In the genomic region with DNA sequence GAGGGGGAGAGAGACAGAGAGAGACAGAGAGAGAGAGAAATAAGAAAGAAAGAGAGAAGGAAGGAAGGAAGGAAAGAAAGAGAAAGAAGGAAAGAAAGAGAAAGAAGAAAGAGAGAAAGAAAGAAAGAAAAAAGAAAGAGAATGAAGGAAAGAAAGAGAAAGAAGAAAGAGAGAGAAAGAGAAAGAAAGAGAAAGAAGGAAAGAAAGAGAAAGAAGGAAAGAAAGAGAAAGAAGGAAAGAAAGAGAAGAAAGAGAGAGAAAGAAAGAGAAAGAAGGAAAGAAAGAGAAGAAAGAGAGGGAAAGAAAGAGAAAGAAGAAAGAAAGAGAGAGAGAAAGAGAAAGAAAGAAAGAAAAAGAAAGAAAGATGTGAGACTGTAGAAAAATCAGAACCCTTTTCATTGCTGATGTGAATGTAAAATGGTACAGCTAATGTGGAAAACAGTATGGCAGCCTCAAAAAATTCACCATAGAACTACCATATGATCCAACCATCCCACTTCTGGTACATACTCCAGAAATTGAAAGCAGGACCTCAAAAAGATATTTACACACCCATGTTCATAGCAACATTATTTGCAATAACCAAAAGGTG, we compare ENCODE assay signal across 32 cellular contexts.
"Had no signal": no experiment of that assay in that cellular context is flagged by ENCODE, and none has a peak within 500 bp of the region (broad histone marks: within the 10 kb centered on the region; RNA-seq: fewer than 3 reads in every experiment).

No MANE protein-coding gene starts in this region.

- H3K36me3 ChIP-seq: esophagus muscularis mucosa, gastrocnemius medialis, heart left ventricle, WERI-Rb-1 had no signal

- H3K27ac Mint-ChIP-seq: activated CD4-positive, alpha-beta memory T cell treated with anti-CD3 and anti-CD28 coated beads, Interleukin-2, amount 10 ng/mL, durations not matched to agents 7 days and 5 days; activated CD4-positive, alpha-beta T cell treated with anti-CD3 and anti-CD28 coated beads, Interleukin-2, amount 10 ng/mL, durations not matched to agents 7 days and 5 days; activated CD8-positive, alpha-beta memory T cell treated with anti-CD3 and anti-CD28 coated beads, Interleukin-2, amount 10 ng/mL, durations not matched to agents 7 days and 5 days; activated naive CD8-positive, alpha-beta T cell; activated T-cell treated with anti-CD3 and anti-CD28 coated beads, Interleukin-2, amount 50 U/mL, for 72 hours; effector memory CD8-positive, alpha-beta T cell; T-helper 17 cell; T-helper 2 cell treated with Interferon-gamma antibody and Interleukin-4, amounts not matched to agents 5 μg/mL and 100 μg/mL, for 36 hours had no signal

- H3K9me3 Mint-ChIP-seq: activated CD4-positive, alpha-beta memory T cell treated with anti-CD3 and anti-CD28 coated beads, Interleukin-2, amount 10 ng/mL, durations not matched to agents 7 days and 5 days; activated CD4-positive, alpha-beta T cell treated with anti-CD3 and anti-CD28 coated beads, Interleukin-2, amount 10 ng/mL, durations not matched to agents 7 days and 5 days; T-helper 2 cell treated with Interferon-gamma antibody and Interleukin-4, amounts not matched to agents 5 μg/mL and 100 μg/mL, for 36 hours had no signal

- H3K4me1 ChIP-seq: esophagus muscularis mucosa, foreskin keratinocyte, gastrocnemius medialis had no signal

- H3K27me3 ChIP-seq: esophagus muscularis mucosa, foreskin keratinocyte had no signal

- H3K27me3 Mint-ChIP-seq: activated CD8-positive, alpha-beta memory T cell treated with anti-CD3 and anti-CD28 coated beads, Interleukin-2, amount 10 ng/mL, durations not matched to agents 7 days and 5 days; T-helper 17 cell had no signal

- DNase-seq: activated CD4-positive, alpha-beta memory T cell treated with anti-CD3 and anti-CD28 coated beads, Interleukin-2, amount 10 ng/mL, durations not matched to agents 7 days and 5 days; activated CD4-positive, alpha-beta T cell treated with anti-CD3 and anti-CD28 coated beads for 1 hour; activated CD4-positive, alpha-beta T cell treated with anti-CD3 and anti-CD28 coated beads for 4 hours; activated CD4-positive, alpha-beta T cell treated with anti-CD3 and anti-CD28 coated beads, Interleukin-2, amount 10 ng/mL, durations not matched to agents 7 days and 5 days; activated CD4-positive, alpha-beta T cell treated with anti-CD3 and anti-CD28 coated beads, Interleukin-2, amount 50 U/mL, for 4 hours; activated CD8-positive, alpha-beta memory T cell treated with anti-CD3 and anti-CD28 coated beads, Interleukin-2, amount 10 ng/mL, durations not matched to agents 7 days and 5 days; activated CD8-positive, alpha-beta memory T cell treated with anti-CD3 and anti-CD28 coated beads, Interleukin-2, amount 50 U/mL, for 4 hours; activated effector memory CD4-positive, alpha-beta T cell treated with Interleukin-2 at 50 U/mL for 16 hours; activated gamma-delta T cell treated with Interleukin-2 at 50 U/mL for 16 hours; activated naive CD4-positive, alpha-beta T cell treated with anti-CD3 and anti-CD28 coated beads, Interleukin-2, amount 50 U/mL, for 16 hours; activated naive CD4-positive, alpha-beta T cell treated with Interleukin-2 at 50 U/mL for 16 hours; activated T-cell treated with anti-CD3 and anti-CD28 coated beads, Interleukin-2, amount 50 U/mL, for 1 hour; activated T-cell treated with anti-CD3 and anti-CD28 coated beads, Interleukin-2, amount 50 U/mL, for 72 hours; amniotic stem cell; anterior cingulate cortex; caudate nucleus; cortex of kidney; dermis blood vessel endothelial cell; effector CD4-positive, alpha-beta T cell; effector memory CD8-positive, alpha-beta T cell; erythroblast; foreskin keratinocyte; gastrocnemius medialis; glutamatergic neuron; heart left ventricle; T-helper 1 cell; T-helper 17 cell; T1000; WERI-Rb-1 had no signal

- H3K36me3 Mint-ChIP-seq: activated CD8-positive, alpha-beta memory T cell treated with anti-CD3 and anti-CD28 coated beads, Interleukin-2, amount 10 ng/mL, durations not matched to agents 7 days and 5 days; activated naive CD8-positive, alpha-beta T cell had no signal

- H3K4me3 Mint-ChIP-seq: activated CD4-positive, alpha-beta memory T cell treated with anti-CD3 and anti-CD28 coated beads, Interleukin-2, amount 10 ng/mL, durations not matched to agents 7 days and 5 days; activated CD4-positive, alpha-beta T cell treated with anti-CD3 and anti-CD28 coated beads, Interleukin-2, amount 10 ng/mL, durations not matched to agents 7 days and 5 days; activated CD8-positive, alpha-beta memory T cell treated with anti-CD3 and anti-CD28 coated beads, Interleukin-2, amount 10 ng/mL, durations not matched to agents 7 days and 5 days; activated naive CD8-positive, alpha-beta T cell; activated T-cell treated with anti-CD3 and anti-CD28 coated beads, Interleukin-2, amount 50 U/mL, for 72 hours; effector memory CD8-positive, alpha-beta T cell; T-helper 17 cell; T-helper 2 cell treated with Interferon-gamma antibody and Interleukin-4, amounts not matched to agents 5 μg/mL and 100 μg/mL, for 36 hours had no signal

- ATAC-seq: activated CD8-positive, alpha-beta memory T cell treated with anti-CD3 and anti-CD28 coated beads, Interleukin-2, amount 10 ng/mL, durations not matched to agents 7 days and 5 days; activated T-cell treated with anti-CD3 and anti-CD28 coated beads, Interleukin-2, amount 50 U/mL, for 72 hours; effector memory CD8-positive, alpha-beta T cell; foreskin keratinocyte; gastrocnemius medialis; heart left ventricle; T-helper 17 cell had no signal

- H3K4me1 Mint-ChIP-seq: activated CD4-positive, alpha-beta memory T cell treated with anti-CD3 and anti-CD28 coated beads, Interleukin-2, amount 10 ng/mL, durations not matched to agents 7 days and 5 days; activated CD4-positive, alpha-beta T cell treated with anti-CD3 and anti-CD28 coated beads, Interleukin-2, amount 10 ng/mL, durations not matched to agents 7 days and 5 days; activated CD8-positive, alpha-beta memory T cell treated with anti-CD3 and anti-CD28 coated beads, Interleukin-2, amount 10 ng/mL, durations not matched to agents 7 days and 5 days; T-helper 17 cell had no signal

- H3K9me3 ChIP-seq: esophagus muscularis mucosa, gastrocnemius medialis had no signal

- H3K4me3 ChIP-seq: esophagus muscularis mucosa, gastrocnemius medialis, heart left ventricle had no signal

- H3K27ac ChIP-seq: esophagus muscularis mucosa, foreskin keratinocyte, gastrocnemius medialis, heart left ventricle, WERI-Rb-1 had no signal
